In genomic region chr2:41720298-41720697, GRCh38 we compare ENCODE assay signal across 9 cellular contexts.
DNase-seq lines count a peak whose midpoint lies in the region; ATAC-seq and TF ChIP-seq lines count a peak whose summit lies in the region.
"Had no signal": no experiment of that assay in that cellular context is flagged by ENCODE, and none has a peak within 500 bp of the region (broad histone marks: within the 10 kb centered on the region; RNA-seq: fewer than 3 reads in every experiment).

No MANE protein-coding gene starts in this region.

- no peaks in the 10 kb centered on the region for H3K27me3 Mint-ChIP-seq in activated CD8-positive, alpha-beta T cell treated with anti-CD3 and anti-CD28 coated beads, Interleukin-2, amount 10 ng/mL, durations not matched to agents 7 days and 5 days (ENCODE audit: low read depth)
- H3K27me3 Mint-ChIP-seq in activated CD8-positive, alpha-beta T cell treated with anti-CD3 and anti-CD28 coated beads for 36 hours = no peaks in the 10 kb centered on the region

- CTCF ChIA-PET in activated CD8-positive, alpha-beta T cell treated with anti-CD3 and anti-CD28 coated beads, Interleukin-2, amount 10 ng/mL, durations not matched to agents 7 days and 5 days (lab: Charles Lee) = no interaction called here
- CTCF ChIA-PET in activated CD8-positive, alpha-beta T cell treated with anti-CD3 and anti-CD28 coated beads for 36 hours (lab: Charles Lee) = no interaction called here

- H3K4me3 ChIP-seq in MM.1S (ENCODE audit: low read length) (peak overlapping the region; percentile 11; the same call in 1 of the 2 replicates), smooth muscle cell (no peak overlapping the region), HAP-1 (no peak overlapping the region)

- peaks cover 14% of the 10 kb centered on the region for H3K4me1 Mint-ChIP-seq in activated CD8-positive, alpha-beta T cell treated with anti-CD3 and anti-CD28 coated beads, Interleukin-2, amount 10 ng/mL, durations not matched to agents 7 days and 5 days (ENCODE audit: low read depth)
- peaks cover 5% of the 10 kb centered on the region for H3K4me1 Mint-ChIP-seq in activated CD8-positive, alpha-beta T cell treated with anti-CD3 and anti-CD28 coated beads for 36 hours (ENCODE audit: low read depth)

- in situ Hi-C loops in HAP-1 (cut with MboI; ENCODE audit: low sequenced_read_pairs) = no loop called here

- H3K4me2 ChIP-seq in MM.1S (ENCODE audit: low read depth, low read length) (peak overlapping the region; percentile 39), smooth muscle cell (peak overlapping the region; percentile 41)

- H2AFZ ChIP-seq in MM.1S (ENCODE audit: low read length) (peak overlapping the region; percentile 56), smooth muscle cell (ENCODE audit: low read depth) (no peak overlapping the region)

- WGBS in smooth muscle cell (ENCODE audit: low lambda C conversion rate) = 92% methylated on average over 1 of the region's 1 CpG

- DNase-seq in activated CD8-positive, alpha-beta T cell treated with anti-CD3 and anti-CD28 coated beads, Interleukin-2, amount 10 ng/mL, durations not matched to agents 7 days and 5 days = no peak
- no peak for DNase-seq in activated CD8-positive, alpha-beta T cell treated with anti-CD3 and anti-CD28 coated beads for 36 hours
- DNase-seq in MM.1S = peak; percentile 62
- DNase-seq in smooth muscle cell (lab: John Stamatoyannopoulos, UW; ENCODE audit: unreplicated experiment) = no peak
- no peak for DNase-seq in HAP-1 (ENCODE audit: low spot score in 2 of 2)
- DNase-seq in GDM1 (lab: John Stamatoyannopoulos, UW) = no peak
- no peak for DNase-seq in cerebellum (ENCODE audit: low spot score)
- DNase-seq: cerebellar nuclear complex had no signal

- H3F3A ChIP-seq in MM.1S (ENCODE audit: insufficient read depth, low read length) (peaks cover 6% of the 10 kb centered on the region), smooth muscle cell (ENCODE audit: low read depth) (no peaks in the 10 kb centered on the region)

- H3K9ac ChIP-seq in MM.1S (ENCODE audit: low read length) = no peak overlapping the region
- H3K9ac ChIP-seq in smooth muscle cell (ENCODE audit: low read depth) = no peak overlapping the region

- peaks cover 4% of the 10 kb centered on the region for H3K36me3 Mint-ChIP-seq in activated CD8-positive, alpha-beta T cell treated with anti-CD3 and anti-CD28 coated beads, Interleukin-2, amount 10 ng/mL, durations not matched to agents 7 days and 5 days (ENCODE audit: low read depth)
- no peaks in the 10 kb centered on the region for H3K36me3 Mint-ChIP-seq in activated CD8-positive, alpha-beta T cell treated with anti-CD3 and anti-CD28 coated beads for 36 hours (ENCODE audit: low read depth)

- H3K27ac Mint-ChIP-seq in activated CD8-positive, alpha-beta T cell treated with anti-CD3 and anti-CD28 coated beads, Interleukin-2, amount 10 ng/mL, durations not matched to agents 7 days and 5 days = no peak overlapping the region
- H3K27ac Mint-ChIP-seq in activated CD8-positive, alpha-beta T cell treated with anti-CD3 and anti-CD28 coated beads for 36 hours = no peak overlapping the region

- intact Hi-C loops in activated CD8-positive, alpha-beta T cell treated with anti-CD3 and anti-CD28 coated beads for 36 hours (cut with micrococcal nuclease) = no loop called here

- no peaks in the 10 kb centered on the region for H3K27me3 ChIP-seq in MM.1S (replicated peaks; ENCODE audit: insufficient read depth, low read length)
- H3K27me3 ChIP-seq in smooth muscle cell (ENCODE audit: low read depth) = no peaks in the 10 kb centered on the region
- H3K27me3 ChIP-seq in HAP-1 (ENCODE audit: low read depth) = no peaks in the 10 kb centered on the region

- POLR2A ChIA-PET in activated CD8-positive, alpha-beta T cell treated with anti-CD3 and anti-CD28 coated beads, Interleukin-2, amount 10 ng/mL, durations not matched to agents 7 days and 5 days (lab: Charles Lee) = no interaction called here
- POLR2A ChIA-PET in activated CD8-positive, alpha-beta T cell treated with anti-CD3 and anti-CD28 coated beads for 36 hours (lab: Charles Lee) = interaction anchor here (0.6 kb wide), 1 partner anchor 107 kb away, joined by 3 read pairs; no protein-coding TSS in a partner anchor

- no peaks in the 10 kb centered on the region for H3K9me3 Mint-ChIP-seq in activated CD8-positive, alpha-beta T cell treated with anti-CD3 and anti-CD28 coated beads, Interleukin-2, amount 10 ng/mL, durations not matched to agents 7 days and 5 days (ENCODE audit: insufficient read depth)
- H3K9me3 Mint-ChIP-seq in activated CD8-positive, alpha-beta T cell treated with anti-CD3 and anti-CD28 coated beads for 36 hours = no peaks in the 10 kb centered on the region

- no peaks in the 10 kb centered on the region for H3K36me3 ChIP-seq in MM.1S (replicated peaks; ENCODE audit: insufficient read depth, low read length)
- H3K36me3 ChIP-seq in smooth muscle cell (ENCODE audit: low read depth) = no peaks in the 10 kb centered on the region
- no peaks in the 10 kb centered on the region for H3K36me3 ChIP-seq in HAP-1 (replicated peaks)

- no peak for TF ChIP-seq CTCF in activated CD8-positive, alpha-beta T cell treated with anti-CD3 and anti-CD28 coated beads for 36 hours (IDR thresholded peaks at IDR 0.05)
- TF ChIP-seq CTCF in MM.1S (IDR thresholded peaks at IDR 0.05; ENCODE audit: low read length) = no peak
- no peak for TF ChIP-seq CTCF in smooth muscle cell (IDR thresholded peaks at IDR 0.05; ENCODE audit: borderline replicate concordance, insufficient read depth, poor library complexity, severe bottlenecking)

- no peaks in the 10 kb centered on the region for H3K9me2 ChIP-seq in MM.1S (replicated peaks; ENCODE audit: insufficient read depth, low read length)

- H3K27ac ChIP-seq in MM.1S (ENCODE audit: low read length) (no peak overlapping the region; the same call in 1 of the 2 replicates), smooth muscle cell (ENCODE audit: low read depth) (no peak overlapping the region)

- H3K4me1 ChIP-seq in MM.1S (ENCODE audit: low read length) (peaks cover 21% of the 10 kb centered on the region), smooth muscle cell (ENCODE audit: low read depth) (peaks cover 15% of the 10 kb centered on the region), HAP-1 (no peaks in the 10 kb centered on the region)

- H3K4me3 Mint-ChIP-seq in activated CD8-positive, alpha-beta T cell treated with anti-CD3 and anti-CD28 coated beads, Interleukin-2, amount 10 ng/mL, durations not matched to agents 7 days and 5 days = no peak overlapping the region
- no peak overlapping the region for H3K4me3 Mint-ChIP-seq in activated CD8-positive, alpha-beta T cell treated with anti-CD3 and anti-CD28 coated beads for 36 hours

- ATAC-seq in activated CD8-positive, alpha-beta T cell treated with anti-CD3 and anti-CD28 coated beads, Interleukin-2, amount 10 ng/mL, durations not matched to agents 7 days and 5 days = peak; percentile 62
- no peak for ATAC-seq in activated CD8-positive, alpha-beta T cell treated with anti-CD3 and anti-CD28 coated beads for 36 hours
- ATAC-seq in HG02763 (IDR thresholded peaks at IDR 0.05; ENCODE audit: unreplicated experiment) = peak; percentile 65

- no peaks in the 10 kb centered on the region for H4K20me1 ChIP-seq in MM.1S (ENCODE audit: insufficient read depth, low read length)
- no peaks in the 10 kb centered on the region for H4K20me1 ChIP-seq in smooth muscle cell (ENCODE audit: low read depth)

- H3K79me2 ChIP-seq in MM.1S (ENCODE audit: low read length) (no peaks in the 10 kb centered on the region), smooth muscle cell (ENCODE audit: low read depth) (no peaks in the 10 kb centered on the region)

- H3K9me3 ChIP-seq in MM.1S (replicated peaks; ENCODE audit: insufficient read depth, low read length) = no peaks in the 10 kb centered on the region
- no peaks in the 10 kb centered on the region for H3K9me3 ChIP-seq in smooth muscle cell (replicated peaks; ENCODE audit: low read depth)
- H3K9me3 ChIP-seq in HAP-1 = no peaks in the 10 kb centered on the region
